In genomic region chr6:41682056-41682477, GRCh38 we compare ENCODE assay signal across 7 cellular contexts. TPM values are rescaled to one million over a fixed set of nuclear protein-coding genes. Genes with fewer than 3 reads are reported as not detected.
A peak's percentile ranks its signal among the peaks of the same experiment; 100 is the strongest.
DNase-seq lines count a peak whose midpoint lies in the region; FAIRE-seq and TF ChIP-seq lines count a peak whose summit lies in the region.

No MANE protein-coding gene starts in this region.

- FAIRE-seq in GM12892 (lab: Jason Lieb, UNC) (peak; percentile 67), H1 (lab: Jason Lieb, UNC) (peak; percentile 28)

- POLR2A ChIA-PET in H1 (lab: Charles Lee; ENCODE audit: partially characterized antibody): interaction anchor here (0.9 to 1.7 kb wide), 3 partner anchors 14 to 80 kb away, joined by 3 to 5 read pairs (median 4); no protein-coding TSS in a partner anchor

- peak in 2 of 3 experiments; percentile 96 to 97; a peak in 3 of 4 replicates for TF ChIP-seq CTCF in H1 (IDR thresholded peaks at IDR 0.05; ENCODE audit: control extremely low read depth in 1 of 3, insufficient read depth in 1 of 3, low read depth in 1 of 3, low read length in 3 of 3)
- TF ChIP-seq CTCF in mesothelial cell of epicardium (IDR thresholded peaks at IDR 0.05; ENCODE audit: unreplicated experiment): peak; percentile 88

- TF ChIP-seq RAD21 in H1 (IDR thresholded peaks at IDR 0.05 in 1 of 2, conservative IDR thresholded peaks at IDR 0.05 in 1 of 2; ENCODE audit: low read depth in 2 of 2, low read length in 2 of 2): peak; percentile 99

- H3K36me3 ChIP-seq in H1 (ENCODE audit: control insufficient read depth in 2 of 4, insufficient read depth in 4 of 4, low read length in 3 of 4): no peaks in the 10 kb centered on the region

- no peak overlapping the region for H2BK12ac ChIP-seq in H1 (ENCODE audit: low read depth, low read length)

- no peak overlapping the region for H2BK120ac ChIP-seq in H1 (replicated peaks; ENCODE audit: low read depth, low read length)

- H3K4me1 ChIP-seq in H1 (replicated peaks in 1 of 4; ENCODE audit: control insufficient read depth in 3 of 4, insufficient read depth in 4 of 4, low read length in 3 of 4): peaks cover 2 to 32% (median 15%) of the 10 kb centered on the region in 4 experiments

- H3K79me2 ChIP-seq in H1 (ENCODE audit: control insufficient read depth in 1 of 2, insufficient read depth in 2 of 2, low read length in 2 of 2): no peaks in the 10 kb centered on the region

- CTCF ChIA-PET in H1 (lab: Charles Lee; ENCODE audit: partially characterized antibody): interaction anchor here (0.6 to 6.4 kb wide), 25 partner anchors 24 to 453 kb away, joined by 3 to 164 read pairs (median 4); partner anchors contain the start of gene MDFI

- no peak overlapping the region for H3K4ac ChIP-seq in H1 (replicated peaks; ENCODE audit: insufficient read length, low read depth, low read length)

- no peak overlapping the region for H2BK5ac ChIP-seq in H1 (ENCODE audit: low read depth, low read length)

- peak overlapping the region in 1 of 2 experiments; percentile 30; a peak in 2 of 4 replicates for H3K4me2 ChIP-seq in H1 (ENCODE audit: insufficient read depth in 1 of 2, low read depth in 2 of 2, low read length in 2 of 2)

- H3K9me3 Mint-ChIP-seq in mesothelial cell of epicardium: no peaks in the 10 kb centered on the region

- TF ChIP-seq POLR2A in GM12892 (IDR thresholded peaks at IDR 0.05; ENCODE audit: low read depth, low read length) (no peak), H1 (IDR thresholded peaks at IDR 0.05; ENCODE audit: control extremely low read depth in 1 of 2, low read depth in 2 of 2, low read length in 2 of 2) (no peak)

- no peak overlapping the region for H4K8ac ChIP-seq in H1 (ENCODE audit: extremely low read depth, insufficient read depth, low read length)

- 12% methylated on average over 9 of the region's 9 CpGs; no CpG with 5 or more reads in 1 of the 2 experiments for WGBS in H1 (ENCODE audit: extremely low coverage in 1 of 2, insufficient coverage in 1 of 2, insufficient read length in 1 of 2, insufficient replicate concordance in 2 of 2, low coverage in 1 of 2, low lambda C conversion rate in 2 of 2, missing lambda C conversion rate in 1 of 2), 2 experiments

- H2AFZ ChIP-seq in H1 (ENCODE audit: low read length): no peak overlapping the region

- H3K14ac ChIP-seq in H1 (ENCODE audit: insufficient read length): no peak overlapping the region

- H3K27ac ChIP-seq in H1 (ENCODE audit: low read depth, low read length): no peak overlapping the region

- no peak overlapping the region for H4K91ac ChIP-seq in H1 (replicated peaks; ENCODE audit: insufficient read length, low read length)

- H3K9ac ChIP-seq in H1 (replicated peaks in 1 of 4; ENCODE audit: extremely low read depth in 1 of 4, low read depth in 3 of 4, low read length in 3 of 4): no peak overlapping the region

- no peaks in the 10 kb centered on the region for H3K9me3 ChIP-seq in H1 (ENCODE audit: insufficient read depth in 2 of 2, low read depth in 1 of 2, low read length in 1 of 2)

- peaks cover 6% of the 10 kb centered on the region; the same call in 1 of the 2 replicates for H3K23me2 ChIP-seq in H1 (ENCODE audit: low read depth, low read length)

- H3K27me3 ChIP-seq in H1 (replicated peaks in 1 of 4; ENCODE audit: control insufficient read depth in 3 of 4, extremely low read depth in 1 of 4, insufficient read depth in 3 of 4, low read length in 3 of 4): peaks cover 0 to 12% (median 5%) of the 10 kb centered on the region in 4 experiments; a peak in 5 of 7 replicates

- no peaks in the 10 kb centered on the region for H3K36me3 Mint-ChIP-seq in mesothelial cell of epicardium

- peaks cover 4% of the 10 kb centered on the region for H3K27me3 Mint-ChIP-seq in mesothelial cell of epicardium (ENCODE audit: low read depth)

- no peak overlapping the region for H2AK5ac ChIP-seq in H1 (ENCODE audit: low read depth, low read length)

- H3K23ac ChIP-seq in H1 (ENCODE audit: insufficient read length): no peak overlapping the region

- TF ChIP-seq EP300 in H1 (IDR thresholded peaks at IDR 0.05; ENCODE audit: borderline replicate concordance in 1 of 2, low read depth in 2 of 2, low read length in 2 of 2): peak in 1 of 2 experiments; percentile 71; a peak in 1 of 3 replicates

- no peak overlapping the region for H3K4me3 ChIP-seq in H1 (ENCODE audit: extremely low read depth in 1 of 4, insufficient read depth in 2 of 4, low read depth in 3 of 4, low read length in 4 of 4)

- H4K5ac ChIP-seq in H1 (ENCODE audit: insufficient read length, low read depth, low read length): no peak overlapping the region

- no peak overlapping the region for H3K27ac Mint-ChIP-seq in mesothelial cell of epicardium

- peaks cover 33% of the 10 kb centered on the region for H3K4me1 Mint-ChIP-seq in mesothelial cell of epicardium

- H3K4me3 Mint-ChIP-seq in mesothelial cell of epicardium: no peak overlapping the region

- 0 out of 2 replicates have a peak overlapping the region, but pooled peaks have one; percentile 88 for H2BK15ac ChIP-seq in H1 (ENCODE audit: low read length)

- H3K56ac ChIP-seq in H1 (replicated peaks; ENCODE audit: insufficient read length, low read depth, low read length): no peak overlapping the region

- no peaks in the 10 kb centered on the region for H4K20me1 ChIP-seq in H1 (replicated peaks in 1 of 2; ENCODE audit: control insufficient read depth in 1 of 2, insufficient read depth in 2 of 2, low read length in 2 of 2)

- DNase-seq in GM12892 (ENCODE audit: insufficient read length) (peak; percentile 87), HS-5 (ENCODE audit: low read depth) (peak; percentile 48), NOMO-1 treated with DMSO at 0.1 percent for 48 hours (lab: John Stamatoyannopoulos, UW; ENCODE audit: unreplicated experiment) (peak; percentile 58), H1 (ENCODE audit: low read depth in 1 of 2, low spot score in 2 of 2) (peak; percentile 89 to 94), mesothelial cell of epicardium (ENCODE audit: low spot score in 2 of 2, unreplicated experiment in 2 of 2) (peak; percentile 79 to 96)
- DNase-seq in activated CD8-positive, alpha-beta memory T cell treated with anti-CD3 and anti-CD28 coated beads for 24 hours: peak; percentile 86
- DNase-seq in stimulated activated CD8-positive, alpha-beta memory T cell treated with anti-CD3 and anti-CD28 coated beads, Interleukin-2, amount 100 ng/mL, for 1 hour (ENCODE audit: low read depth in 2 of 2): peak; percentile 21

- H3K18ac ChIP-seq in H1 (ENCODE audit: extremely low read depth, low read length): no peak overlapping the region; the same call in 1 of the 2 replicates

- H2BK20ac ChIP-seq in H1 (ENCODE audit: low read length): no peak overlapping the region

- no peaks in the 10 kb centered on the region for H3K79me1 ChIP-seq in H1 (ENCODE audit: low read depth, low read length)

TF ChIP-seq in H1, 55 proteins besides CTCF, POLR2A, EP300 and RAD21 (continues in another document):
- peak; percentile 76; the same call in 1 of the 2 replicates for TF ChIP-seq TCF12 (IDR thresholded peaks at IDR 0.05; ENCODE audit: low read depth, low read length)
- TF ChIP-seq JUN (IDR thresholded peaks at IDR 0.05; ENCODE audit: low read depth, low read length): 0 out of 2 replicates have a peak, but pooled peaks have one; percentile 14
- peak; percentile 43; the same call in 1 of the 2 replicates for TF ChIP-seq MAX (IDR thresholded peaks at IDR 0.05)
- peak; percentile 98 for TF ChIP-seq TEAD4 (IDR thresholded peaks at IDR 0.05; ENCODE audit: low read depth, low read length)
- no peak for TF ChIP-seq EGR1 (IDR thresholded peaks at IDR 0.05; ENCODE audit: borderline replicate concordance, low read depth, low read length)
- TF ChIP-seq NRF1 (IDR thresholded peaks at IDR 0.05; ENCODE audit: low read depth, low read length): no peak
- no peak for TF ChIP-seq KDM4A (IDR thresholded peaks at IDR 0.05; ENCODE audit: low read depth, low read length, severe bottlenecking)
- TF ChIP-seq RBBP5 (IDR thresholded peaks at IDR 0.05; ENCODE audit: borderline replicate concordance, low read depth, low read length): peak; percentile 33; the same call in 1 of the 2 replicates
- no peak for TF ChIP-seq RNF2 (IDR thresholded peaks at IDR 0.05; ENCODE audit: borderline replicate concordance, low read depth, low read length, missing control alignments, poor library complexity, severe bottlenecking)
- TF ChIP-seq JUND (IDR thresholded peaks at IDR 0.05; ENCODE audit: low read length): peak; percentile 45; the same call in 1 of the 2 replicates
- TF ChIP-seq SP1 (IDR thresholded peaks at IDR 0.05; ENCODE audit: low read depth, low read length): peak; percentile 70; the same call in 1 of the 2 replicates
- peak in 1 of 2 experiments; percentile 86; a peak in 2 of 4 replicates for TF ChIP-seq SIN3A (conservative IDR thresholded peaks at IDR 0.05 in 1 of 2, IDR thresholded peaks at IDR 0.05 in 1 of 2; ENCODE audit: low read depth in 1 of 2, low read length in 2 of 2)

RNA-seq across cellular contexts. Expression of gene MDFI, which starts 43.8 kb away (rescaled TPM):
- not detected for polyA plus RNA-seq in GM12892 (2012; ENCODE audit: missing spikeins)
- total RNA-seq in H1 (2021; fragmentation: NEBNext Ultra II Directional; extraction: Animal tissue kit (Norgen Biotek cat#: 25700)): 38.5 and 41.0 TPM in 2 replicates
- polyA plus RNA-seq in H1 (2011; rRNA removed): 65.6 and 78.9 TPM in 2 replicates
- 73.5 TPM for polyA plus RNA-seq in H1 (2011; cell fraction: cytosol; rRNA removed)
- polyA plus RNA-seq in H1 (2011; cell fraction: nucleus; rRNA removed): 60.0 TPM
- 21.8 to 38.0 TPM (median 35.1 TPM) in 4 replicates for polyA plus RNA-seq in H1 (2012, experiment 1 of 2)
- polyA plus RNA-seq in H1 (2012, experiment 2 of 2): 41.2 TPM
- 36.9 TPM for polyA plus RNA-seq in H1 (2013, experiment 1 of 2)
- polyA plus RNA-seq in H1 (2013, experiment 2 of 2): 40.4 TPM
- polyA minus RNA-seq in H1 (2011; rRNA and poly(A)+ RNA removed): 10.9 and 15.4 TPM in 2 replicates
- polyA minus RNA-seq in H1 (2011; cell fraction: cytosol; rRNA and poly(A)+ RNA removed): 22.2 TPM
- 12.8 TPM for polyA minus RNA-seq in H1 (2011; cell fraction: nucleus; rRNA and poly(A)+ RNA removed)
- 146 to 149 TPM (median 148 TPM) in 3 replicates for total RNA-seq in mesothelial cell of epicardium

RNA-seq across cellular contexts. Expression of gene TFEB, which starts 53.3 kb away (rescaled TPM):
- polyA plus RNA-seq in GM12892 (2012; ENCODE audit: missing spikeins): 55.3 TPM
- 2.3 and 2.4 TPM in 2 replicates for total RNA-seq in H1 (2021; fragmentation: NEBNext Ultra II Directional; extraction: Animal tissue kit (Norgen Biotek cat#: 25700))
- 5.9 and 6.7 TPM in 2 replicates for polyA plus RNA-seq in H1 (2011; rRNA removed)
- 4.6 TPM for polyA plus RNA-seq in H1 (2011; cell fraction: cytosol; rRNA removed)
- polyA plus RNA-seq in H1 (2011; cell fraction: nucleus; rRNA removed): 7.6 TPM
- polyA plus RNA-seq in H1 (2012, experiment 1 of 2): 2.1 to 6.8 TPM (median 4.1 TPM) in 4 replicates
- polyA plus RNA-seq in H1 (2012, experiment 2 of 2): 2.7 TPM
- polyA plus RNA-seq in H1 (2013, experiment 1 of 2): 0.71 TPM
- polyA plus RNA-seq in H1 (2013, experiment 2 of 2): 0.61 TPM
- 1.9 and 4.6 TPM in 2 replicates for polyA minus RNA-seq in H1 (2011; rRNA and poly(A)+ RNA removed)
- 3.2 TPM for polyA minus RNA-seq in H1 (2011; cell fraction: cytosol; rRNA and poly(A)+ RNA removed)
- 2.8 TPM for polyA minus RNA-seq in H1 (2011; cell fraction: nucleus; rRNA and poly(A)+ RNA removed)
- total RNA-seq in mesothelial cell of epicardium: 3.2 to 4.4 TPM (median 3.8 TPM) in 3 replicates

Comparison
In these comparisons a context has a peak if more than half of its experiments do, and no peak if none do; other contexts are left out.
1. DNase-seq: peak in every context shown above with its lines; median percentile 92 in H1; 88 in mesothelial cell of epicardium; 87 in GM12892; 86 in activated CD8-positive, alpha-beta memory T cell treated with anti-CD3 and anti-CD28 coated beads for 24 hours; 58 in NOMO-1 treated with DMSO at 0.1 percent for 48 hours; 48 in HS-5; 21 in stimulated activated CD8-positive, alpha-beta memory T cell treated with anti-CD3 and anti-CD28 coated beads, Interleukin-2, amount 100 ng/mL, for 1 hour.